ENCODE assay signal across 12 cellular contexts in genomic region chr1:171152533-171152932, GRCh38. TPM values are rescaled to one million over a fixed set of nuclear protein-coding genes. Genes with fewer than 3 reads are reported as not detected.
"Had no signal": no experiment of that assay in that cellular context is flagged by ENCODE, and none has a peak within 500 bp of the region (broad histone marks: within the 10 kb centered on the region; RNA-seq: fewer than 3 reads in every experiment).

No MANE protein-coding gene starts in this region.

- DNase-seq: activated CD4-positive, alpha-beta T cell treated with anti-CD3 and anti-CD28 coated beads, Interleukin-2, amount 50 U/mL, for 1 hour; activated naive CD4-positive, alpha-beta T cell treated with Interleukin-2 at 50 U/mL for 16 hours; aorta; left lung; natural killer cell; small intestine; stimulated activated CD4-positive, alpha-beta T cell treated with anti-CD3 and anti-CD28 coated beads, Interleukin-4, amount 100 ng/mL, for 24 hours; stimulated activated naive CD4-positive, alpha-beta T cell; T1000 had no signal

- H3K9me3 Mint-ChIP-seq: memory B cell, natural killer cell had no signal

- H3K4me3 Mint-ChIP-seq: memory B cell, natural killer cell had no signal

- H3K27ac Mint-ChIP-seq: memory B cell, natural killer cell had no signal

- H3K4me1 Mint-ChIP-seq: memory B cell, natural killer cell had no signal

- H3K36me3 Mint-ChIP-seq: memory B cell, natural killer cell had no signal

RNA-seq across cellular contexts. Expression of gene FMO2, which starts 32.6 kb away (rescaled TPM):
- total RNA-seq: activated CD8-positive, alpha-beta memory T cell treated with anti-CD3 and anti-CD28 coated beads for 36 hours; natural killer cell had no signal
- polyA plus RNA-seq: hepatocyte had no signal
